Comparison of ENCODE assay signal across 23 cellular contexts in the genomic region with DNA sequence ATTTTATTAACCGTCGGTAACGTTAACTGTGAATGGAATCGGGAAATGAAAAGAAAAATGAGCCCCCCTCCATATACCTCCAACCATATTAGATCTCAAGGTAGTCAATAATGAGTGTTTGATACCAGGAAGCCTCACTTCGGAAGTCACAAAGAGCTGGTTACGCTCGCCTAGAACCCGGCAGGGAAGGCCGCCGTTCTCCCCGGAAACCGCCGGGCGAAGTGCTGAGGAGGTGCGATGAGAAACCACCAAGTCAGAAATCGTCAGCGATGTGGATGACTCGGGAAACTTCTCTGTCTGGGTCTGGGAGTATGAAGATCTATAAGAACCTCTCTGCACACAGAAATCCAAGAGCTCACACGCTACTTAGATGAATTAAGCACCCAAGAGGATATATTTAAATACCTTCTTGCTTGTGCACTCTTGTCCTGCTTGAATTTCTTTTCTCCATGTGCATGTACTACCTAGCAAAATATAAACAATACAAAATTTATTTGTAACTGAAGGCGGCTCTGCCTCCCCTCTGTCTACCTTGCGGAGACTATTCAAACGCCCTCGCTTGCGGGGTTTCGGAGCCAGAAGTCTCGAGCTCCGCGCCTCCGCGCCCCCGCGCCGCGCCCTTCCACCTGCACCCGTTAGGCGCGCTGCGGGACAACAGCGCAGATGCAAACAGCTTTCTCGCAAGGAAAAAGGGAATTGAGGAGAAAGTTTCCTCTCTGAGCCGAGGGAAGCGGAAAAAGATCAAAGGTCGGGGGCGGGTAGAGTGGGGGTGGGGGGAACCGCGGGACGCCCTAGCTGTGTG. TPM values are rescaled to one million over a fixed set of nuclear protein-coding genes. Genes with fewer than 3 reads are reported as not detected.
A peak's percentile ranks its signal among the peaks of the same experiment; 100 is the strongest.
DNase-seq lines count a peak whose midpoint lies in the region; ATAC-seq and TF ChIP-seq lines count a peak whose summit lies in the region.
"Had no signal": no experiment of that assay in that cellular context is flagged by ENCODE, and none has a peak within 500 bp of the region (broad histone marks: within the 10 kb centered on the region; RNA-seq: fewer than 3 reads in every experiment).

No MANE protein-coding gene starts in this region.

- peaks cover 3% of the 10 kb centered on the region for H3K36me3 Mint-ChIP-seq in type B pancreatic cell

- DNase-seq in right cardiac atrium, result no peak
- DNase-seq in right atrium auricular region (ENCODE audit: low spot score), result no peak
- no peak for DNase-seq in coronary artery (ENCODE audit: low spot score)
- peak; percentile 50 for DNase-seq in left kidney (ENCODE audit: low read depth, low spot score)
- DNase-seq in type B pancreatic cell (ENCODE audit: extremely low spot score, unreplicated experiment), result no peak
- DNase-seq in MV-4-11 (lab: John Stamatoyannopoulos, UW), result no peak
- DNase-seq in globus pallidus (ENCODE audit: low spot score), result no peak
- DNase-seq: ACHN; activated CD8-positive, alpha-beta T cell treated with anti-CD3 and anti-CD28 coated beads, Interleukin-2, amount 10 ng/mL, durations not matched to agents 7 days and 5 days; amniotic stem cell; caudate nucleus; IMR-90; mesenchymal stem cell; MM.1S; NCI-H1930; NCI-H446 treated with DMSO at 0.1 percent for 48 hours; right lobe of liver; SW 1271 had no signal

- H3K4me1 ChIP-seq in right cardiac atrium (ENCODE audit: control insufficient read depth, insufficient read depth, low read length), result no peaks in the 10 kb centered on the region
- H3K4me1 ChIP-seq in right atrium auricular region, result peaks cover 0 to 22% of the 10 kb centered on the region in 2 donors

- no peak overlapping the region for H3K27ac ChIP-seq in right cardiac atrium (ENCODE audit: low read length)
- H3K27ac ChIP-seq in right atrium auricular region, result no peak overlapping the region
- no peak overlapping the region for H3K27ac ChIP-seq in coronary artery
- H3K27ac ChIP-seq: right lobe of liver, upper lobe of left lung had no signal

- no peak for ATAC-seq in right cardiac atrium
- ATAC-seq in GM21786 (IDR thresholded peaks at IDR 0.05; ENCODE audit: unreplicated experiment), result no peak
- ATAC-seq: activated CD8-positive, alpha-beta T cell treated with anti-CD3 and anti-CD28 coated beads, Interleukin-2, amount 10 ng/mL, durations not matched to agents 7 days and 5 days; esophagus mucosa; right lobe of liver had no signal

- peak overlapping the region; percentile 7 for H3K4me3 ChIP-seq in right cardiac atrium (ENCODE audit: low read length)
- H3K4me3 ChIP-seq in right atrium auricular region, result no peak overlapping the region
- peak overlapping the region; percentile 1 for H3K4me3 ChIP-seq in coronary artery
- H3K4me3 ChIP-seq: right lobe of liver, upper lobe of left lung had no signal

- H3K36me3 ChIP-seq in right atrium auricular region, result no peaks in the 10 kb centered on the region
- H3K36me3 ChIP-seq: right lobe of liver, upper lobe of left lung had no signal

- H3K27me3 ChIP-seq in right cardiac atrium (ENCODE audit: control insufficient read depth, insufficient read depth), result peaks cover 2% of the 10 kb centered on the region
- peaks cover 23 to 53% of the 10 kb centered on the region in 2 donors for H3K27me3 ChIP-seq in right atrium auricular region

- intact Hi-C loops in right cardiac atrium (cut with DNase I), result no loop called here

- no peak for TF ChIP-seq CTCF in right atrium auricular region (IDR thresholded peaks at IDR 0.05)
- TF ChIP-seq CTCF in coronary artery (IDR thresholded peaks at IDR 0.05), result no peak
- no peak for TF ChIP-seq CTCF in type B pancreatic cell (conservative IDR thresholded peaks at IDR 0.05)

- no peaks in the 10 kb centered on the region for H3K9me3 Mint-ChIP-seq in type B pancreatic cell
- H3K9me3 Mint-ChIP-seq: stimulated activated naive CD8-positive, alpha-beta T cell treated with anti-CD3 and anti-CD28 coated beads, Interleukin-15, Interleukin-2, amounts not matched to agents 100 ng/mL and 50 ng/mL, for 24 hours had no signal

- 6% methylated on average over 47 of the region's 47 CpGs for WGBS in right cardiac atrium

- H3K4me3 Mint-ChIP-seq in type B pancreatic cell, result peak overlapping the region; percentile 72
- H3K4me3 Mint-ChIP-seq: activated CD8-positive, alpha-beta T cell treated with anti-CD3 and anti-CD28 coated beads, Interleukin-2, amount 10 ng/mL, durations not matched to agents 7 days and 5 days; stimulated activated naive CD8-positive, alpha-beta T cell treated with anti-CD3 and anti-CD28 coated beads, Interleukin-15, Interleukin-2, amounts not matched to agents 100 ng/mL and 50 ng/mL, for 24 hours had no signal

- no peak overlapping the region for H3K27ac Mint-ChIP-seq in type B pancreatic cell
- H3K27ac Mint-ChIP-seq: activated CD8-positive, alpha-beta T cell treated with anti-CD3 and anti-CD28 coated beads, Interleukin-2, amount 10 ng/mL, durations not matched to agents 7 days and 5 days; stimulated activated naive CD8-positive, alpha-beta T cell treated with anti-CD3 and anti-CD28 coated beads, Interleukin-15, Interleukin-2, amounts not matched to agents 100 ng/mL and 50 ng/mL, for 24 hours had no signal

- H3K27me3 Mint-ChIP-seq in type B pancreatic cell, result peaks cover 87% of the 10 kb centered on the region

- peaks cover 4% of the 10 kb centered on the region for H3K4me1 Mint-ChIP-seq in type B pancreatic cell (ENCODE audit: unreplicated experiment)

- H3K9me3 ChIP-seq in right cardiac atrium (ENCODE audit: control insufficient read depth, low read length), result no peaks in the 10 kb centered on the region
- H3K9me3 ChIP-seq in right atrium auricular region, result no peaks in the 10 kb centered on the region
- H3K9me3 ChIP-seq: right lobe of liver, upper lobe of left lung had no signal

RNA-seq across cellular contexts. Expression of a gene that starts 17.8 kb away (rescaled TPM):
- total RNA-seq in right cardiac atrium (not detected), right atrium auricular region (not detected), type B pancreatic cell (ENCODE audit: low replicate concordance) (14.4 and 14.9 TPM in 2 replicates)
- polyA plus RNA-seq in right cardiac atrium, result not detected
- total RNA-seq: activated CD8-positive, alpha-beta T cell treated with anti-CD3 and anti-CD28 coated beads, Interleukin-2, amount 10 ng/mL, durations not matched to agents 7 days and 5 days; right lobe of liver had no signal
- polyA plus RNA-seq: keratinocyte had no signal

Comparison
In these comparisons a context has a peak if more than half of its experiments do, and no peak if none do; other contexts are left out.
1. H3K4me3 ChIP-seq: peak in right cardiac atrium (single experiment) and coronary artery (single experiment); none in right atrium auricular region (0 of 2).
2. RNA of a gene that starts 17.8 kb away (total RNA-seq): 14.4 to 14.9 TPM in type B pancreatic cell; not detected in right cardiac atrium and not detected in right atrium auricular region; every median in the first group is over 10 times any median in the second.